In genomic region chr17:78144736-78145641, GRCh38 we compare ENCODE assay signal across 1 cellular context.
A peak's percentile ranks its signal among the peaks of the same experiment; 100 is the strongest.
TF ChIP-seq lines count a peak whose summit lies in the region.

No MANE protein-coding gene starts in this region.

TF ChIP-seq in HepG2, 621 proteins besides CTCF, POLR2A, EP300 and RAD21 (continued from another document and continues in another):
- TF ChIP-seq E2F2 (CRISPR knock-in tag; IDR thresholded peaks at IDR 0.05; ENCODE audit: borderline replicate concordance) (0 out of 2 replicates have a peak, but pooled peaks have one; percentile 75), NONO (IDR thresholded peaks at IDR 0.05) (no peak), NONO (CRISPR knock-in tag; conservative IDR thresholded peaks at IDR 0.05) (peak; percentile 82), NR2F1 (CRISPR knock-in tag; IDR thresholded peaks at IDR 0.05) (peak in 1 of 2 experiments; percentile 53; a peak in 1 of 4 replicates), SALL1 (CRISPR knock-in tag; IDR thresholded peaks at IDR 0.05) (peak; percentile 92), ZNF792 (CRISPR knock-in tag; IDR thresholded peaks at IDR 0.05) (peak; percentile 86; the same call in 1 of the 2 replicates), CBX2 (IDR thresholded peaks at IDR 0.05; ENCODE audit: low read depth, low read length) (no peak), CBX2 (CRISPR knock-in tag; IDR thresholded peaks at IDR 0.05; ENCODE audit: low read depth) (no peak), ZNF563 (CRISPR knock-in tag; IDR thresholded peaks at IDR 0.05) (peak; percentile 52; the same call in 1 of the 2 replicates), GABPB1 (CRISPR knock-in tag; IDR thresholded peaks at IDR 0.05) (peak; percentile 62; the same call in 1 of the 2 replicates), DZIP1 (CRISPR knock-in tag; IDR thresholded peaks at IDR 0.05) (0 out of 2 replicates have a peak, but pooled peaks have one; percentile 11), ZSCAN9 (CRISPR knock-in tag; IDR thresholded peaks at IDR 0.05; ENCODE audit: borderline replicate concordance) (peak; percentile 50; the same call in 1 of the 2 replicates), NCOA2 (CRISPR knock-in tag; IDR thresholded peaks at IDR 0.05) (peak; percentile 73), PRPF4 (IDR thresholded peaks at IDR 0.05; ENCODE audit: low read depth, low read length, poor library complexity, severe bottlenecking) (no peak), FOXA1 (IDR thresholded peaks at IDR 0.05) (no peak), FOXA1 (CRISPR knock-in tag; IDR thresholded peaks at IDR 0.05) (0 out of 2 replicates have a peak, but pooled peaks have one; percentile 5), ZNF552 (CRISPR knock-in tag; IDR thresholded peaks at IDR 0.05; ENCODE audit: borderline replicate concordance) (peak; percentile 86), PRMT3 (CRISPR knock-in tag; IDR thresholded peaks at IDR 0.05; ENCODE audit: borderline replicate concordance, low read depth) (peak; percentile 64; the same call in 1 of the 2 replicates), ZNF281 (CRISPR knock-in tag; IDR thresholded peaks at IDR 0.05; ENCODE audit: borderline replicate concordance) (peak; percentile 60; the same call in 1 of the 2 replicates), ZNF773 (CRISPR knock-in tag; IDR thresholded peaks at IDR 0.05; ENCODE audit: borderline replicate concordance) (0 out of 2 replicates have a peak, but pooled peaks have one; percentile 87), USF2 (IDR thresholded peaks at IDR 0.05; ENCODE audit: low read depth, low read length) (no peak), USF2 (CRISPR knock-in tag; IDR thresholded peaks at IDR 0.05; ENCODE audit: borderline replicate concordance) (0 out of 2 replicates have a peak, but pooled peaks have one; percentile 10), RXRB (CRISPR knock-in tag; IDR thresholded peaks at IDR 0.05; ENCODE audit: borderline replicate concordance) (peak; percentile 83), NAIF1 (CRISPR knock-in tag; IDR thresholded peaks at IDR 0.05; ENCODE audit: borderline replicate concordance) (peak; percentile 66; the same call in 1 of the 2 replicates), KLF12 (CRISPR knock-in tag; IDR thresholded peaks at IDR 0.05; ENCODE audit: borderline replicate concordance) (0 out of 2 replicates have a peak, but pooled peaks have one; percentile 33), FOXA3 (CRISPR knock-in tag; IDR thresholded peaks at IDR 0.05) (peak; percentile 20; the same call in 1 of the 2 replicates), GATAD1 (CRISPR knock-in tag; IDR thresholded peaks at IDR 0.05) (peak; percentile 66; the same call in 1 of the 2 replicates), ZSCAN20 (CRISPR knock-in tag; IDR thresholded peaks at IDR 0.05; ENCODE audit: borderline replicate concordance) (peak; percentile 82; the same call in 1 of the 2 replicates), ZNF557 (CRISPR knock-in tag; IDR thresholded peaks at IDR 0.05) (peak; percentile 97; the same call in 1 of the 2 replicates), TBX2 (CRISPR knock-in tag; IDR thresholded peaks at IDR 0.05; ENCODE audit: borderline replicate concordance) (peak; percentile 91), ZNF558 (CRISPR knock-in tag; IDR thresholded peaks at IDR 0.05; ENCODE audit: borderline replicate concordance) (0 out of 2 replicates have a peak, but pooled peaks have one; percentile 51), PHF8 (CRISPR knock-in tag; IDR thresholded peaks at IDR 0.05) (peak; percentile 50), DNMT1 (CRISPR knock-in tag; IDR thresholded peaks at IDR 0.05) (0 out of 2 replicates have a peak, but pooled peaks have one; percentile 0), HIC2 (CRISPR knock-in tag; IDR thresholded peaks at IDR 0.05; ENCODE audit: low read depth) (peak; percentile 77; the same call in 1 of the 2 replicates), ZBTB26 (CRISPR knock-in tag; IDR thresholded peaks at IDR 0.05; ENCODE audit: borderline replicate concordance) (0 out of 2 replicates have a peak, but pooled peaks have one; percentile 28), HOMEZ (CRISPR knock-in tag; IDR thresholded peaks at IDR 0.05; ENCODE audit: low read depth) (peak; percentile 24; the same call in 1 of the 2 replicates), ZFP90 (CRISPR knock-in tag; IDR thresholded peaks at IDR 0.05; ENCODE audit: borderline replicate concordance) (0 out of 2 replicates have a peak, but pooled peaks have one; percentile 17), TARDBP (CRISPR knock-in tag; IDR thresholded peaks at IDR 0.05) (peak; percentile 87; the same call in 1 of the 2 replicates), DR1 (CRISPR knock-in tag; IDR thresholded peaks at IDR 0.05) (no peak), ZMAT5 (CRISPR knock-in tag; IDR thresholded peaks at IDR 0.05; ENCODE audit: borderline replicate concordance, low read depth) (no peak), STAT5B (CRISPR knock-in tag; IDR thresholded peaks at IDR 0.05) (peak; percentile 72; the same call in 1 of the 2 replicates), MEF2D (CRISPR knock-in tag; IDR thresholded peaks at IDR 0.05) (peak; percentile 55; the same call in 1 of the 2 replicates), DMAP1 (CRISPR knock-in tag; IDR thresholded peaks at IDR 0.05) (peak; percentile 17; the same call in 1 of the 2 replicates), TCF7 (IDR thresholded peaks at IDR 0.05; ENCODE audit: low read depth) (no peak), ZNF547 (CRISPR knock-in tag; IDR thresholded peaks at IDR 0.05) (peak; percentile 73), ZNF276 (CRISPR knock-in tag; IDR thresholded peaks at IDR 0.05; ENCODE audit: low read depth) (peak; percentile 94), ISX (CRISPR knock-in tag; conservative IDR thresholded peaks at IDR 0.05) (0 out of 2 replicates have a peak, but pooled peaks have one; percentile 56), ZSCAN30 (CRISPR knock-in tag; IDR thresholded peaks at IDR 0.05) (no peak), ZNF230 (CRISPR knock-in tag; IDR thresholded peaks at IDR 0.05) (peak; percentile 17; the same call in 1 of the 2 replicates)
